8 cellular contexts compared by ENCODE assay signal in genomic region chr19:39401549-39402416, GRCh38. TPM values are rescaled to one million over a fixed set of nuclear protein-coding genes. Genes with fewer than 3 reads are reported as not detected.
A peak's percentile ranks its signal among the peaks of the same experiment; 100 is the strongest.
DNase-seq lines count a peak whose midpoint lies in the region; ATAC-seq, FAIRE-seq and TF ChIP-seq lines count a peak whose summit lies in the region.

No MANE protein-coding gene starts in this region.

- peak overlapping the region; percentile 16 to 94 for H3K9ac ChIP-seq in kidney (ENCODE audit: low read length in 2 of 2)

- FAIRE-seq in kidney (lab: Jason Lieb, UNC): no peak

- TF ChIP-seq CTCF in CD8-positive, alpha-beta T cell (IDR thresholded peaks at IDR 0.05): no peak
- TF ChIP-seq CTCF in ascending aorta (IDR thresholded peaks at IDR 0.05): no peak
- no peak for TF ChIP-seq CTCF in kidney (IDR thresholded peaks at IDR 0.05; ENCODE audit: borderline replicate concordance, extremely low read depth, insufficient read depth)

- H3K36me3 ChIP-seq in CD8-positive, alpha-beta T cell (ENCODE audit: insufficient read depth, low read length): peaks cover 6% of the 10 kb centered on the region
- H3K36me3 ChIP-seq in ascending aorta (peaks cover 0 to under 1% of the 10 kb centered on the region in 2 donors), kidney (ENCODE audit: control insufficient read depth in 1 of 2, insufficient read depth in 2 of 2, low read length in 2 of 2) (peaks cover 0 to 4% of the 10 kb centered on the region in 2 donors)

- peaks cover 79% of the 10 kb centered on the region for H3K4me1 ChIP-seq in CD8-positive, alpha-beta T cell (ENCODE audit: insufficient read depth, low read length)
- H3K4me1 ChIP-seq in ascending aorta (peaks cover 8 to 34% of the 10 kb centered on the region in 2 donors), kidney (ENCODE audit: control insufficient read depth in 1 of 2, insufficient read depth in 1 of 2, low read depth in 1 of 2, low read length in 2 of 2) (peaks cover 30 to 39% of the 10 kb centered on the region in 2 donors)

- no peaks in the 10 kb centered on the region for H3K9me3 Mint-ChIP-seq in CD8-positive, alpha-beta T cell

- H3K4me3 Mint-ChIP-seq in CD8-positive, alpha-beta T cell: peak overlapping the region; percentile 83
- peak overlapping the region; percentile 89 for H3K4me3 Mint-ChIP-seq in T-helper 17 cell

- intact Hi-C loops in CD8-positive, alpha-beta T cell (cut with DNase I, micrococcal nuclease): loop anchor here (1.0 to 10.0 kb wide), 7 partner anchors 9 to 1926 kb away; partner anchors contain the start of genes LTBP4 (in 2 of the 2), ACTMAP (in 1 of the 2), HNRNPUL1 (in 1 of the 2) and MED29 (in 1 of the 2)
- intact Hi-C loops in ascending aorta (cut with DNase I): loop anchor here (2.0 to 10.0 kb wide), 3 partner anchors 551 to 1313 kb away; partner anchors contain the start of genes COQ8B and ITPKC
- intact Hi-C loops in kidney (cut with DNase I): no loop called here

- ATAC-seq in CD8-positive, alpha-beta T cell: peak; percentile 59
- peak; percentile 1 for ATAC-seq in HG03039 (IDR thresholded peaks at IDR 0.05; ENCODE audit: unreplicated experiment)
- peak; percentile 63 for ATAC-seq in T-helper 17 cell
- no peak for ATAC-seq in GM21529 (IDR thresholded peaks at IDR 0.05; ENCODE audit: unreplicated experiment)

- H3K27me3 ChIP-seq in CD8-positive, alpha-beta T cell (ENCODE audit: insufficient read depth, low read length): no peaks in the 10 kb centered on the region
- H3K27me3 ChIP-seq in ascending aorta: no peaks in the 10 kb centered on the region

- peak; percentile 77 to 96 (median 83) for DNase-seq in CD8-positive, alpha-beta T cell
- DNase-seq in T-helper 17 cell (peak; percentile 68 to 88 (median 74)), ascending aorta (ENCODE audit: low spot score in 2 of 2) (peak; percentile 78 to 89), kidney (peak; percentile 87), ecto neural progenitor cell (ENCODE audit: low spot score) (no peak)
- DNase-seq in stimulated activated CD4-positive, alpha-beta T cell treated with anti-CD3 and anti-CD28 coated beads, Interleukin-2, amount 100 ng/mL, for 24 hours: peak; percentile 79 to 81

- H3K4me1 Mint-ChIP-seq in CD8-positive, alpha-beta T cell (ENCODE audit: low read depth): peaks cover 69% of the 10 kb centered on the region
- peaks cover 44% of the 10 kb centered on the region for H3K4me1 Mint-ChIP-seq in T-helper 17 cell

- POLR2A ChIA-PET in CD8-positive, alpha-beta T cell (lab: Charles Lee): interaction anchor here (0.7 to 4.7 kb wide), 10 partner anchors 8 to 567 kb away, joined by 3 to 52 read pairs (median 4); partner anchors contain the start of genes GMFG, MED29, PAF1 and PLEKHG2

- H3K9me3 ChIP-seq in CD8-positive, alpha-beta T cell (ENCODE audit: low read length): no peaks in the 10 kb centered on the region
- H3K9me3 ChIP-seq in T-helper 17 cell (ENCODE audit: control insufficient read depth, low read length, poor library complexity, severe bottlenecking) (no peaks in the 10 kb centered on the region), ascending aorta (no peaks in the 10 kb centered on the region), kidney (ENCODE audit: control insufficient read depth in 1 of 2, low read length in 2 of 2) (no peaks in the 10 kb centered on the region)

- peak overlapping the region; percentile 98 for H3K27ac Mint-ChIP-seq in CD8-positive, alpha-beta T cell
- H3K27ac Mint-ChIP-seq in T-helper 17 cell: peak overlapping the region; percentile 99

- CTCF ChIA-PET in CD8-positive, alpha-beta T cell (lab: Charles Lee): interaction anchor here (0.9 to 8.5 kb wide), 4 partner anchors 10 to 133 kb away, joined by 3 to 156 read pairs (median 3); partner anchors contain the start of gene PLEKHG2

- peak overlapping the region; percentile 88 for H3K27ac ChIP-seq in CD8-positive, alpha-beta T cell (ENCODE audit: low read depth, low read length)
- H3K27ac ChIP-seq in ascending aorta (peak overlapping the region; percentile 100), kidney (ENCODE audit: low read depth in 2 of 2, low read length in 2 of 2) (peak overlapping the region; percentile 97 to 99)

- peak overlapping the region; percentile 57 for H3K4me3 ChIP-seq in CD8-positive, alpha-beta T cell (ENCODE audit: low read depth, low read length)
- peak overlapping the region; percentile 11 to 78 for H3K4me3 ChIP-seq in ascending aorta
- peak overlapping the region; percentile 2 to 66 for H3K4me3 ChIP-seq in kidney (ENCODE audit: low read length in 2 of 2)

- H3K36me3 Mint-ChIP-seq in CD8-positive, alpha-beta T cell: peaks cover 13% of the 10 kb centered on the region
- H3K36me3 Mint-ChIP-seq in T-helper 17 cell (ENCODE audit: low read depth): peaks cover 3% of the 10 kb centered on the region

- no peaks in the 10 kb centered on the region for H3K27me3 Mint-ChIP-seq in CD8-positive, alpha-beta T cell (ENCODE audit: low read depth)
- H3K27me3 Mint-ChIP-seq in T-helper 17 cell: no peaks in the 10 kb centered on the region

RNA-seq across cellular contexts. Expression of gene ZFP36, which starts 4.9 kb away (rescaled TPM):
- 1,000 to 10,000 TPM; 1,672 to 1,779 TPM for total RNA-seq in CD8-positive, alpha-beta T cell
- total RNA-seq in T-helper 17 cell (1,000 to 10,000 TPM; 1,082 to 1,318 TPM), ascending aorta (1,166 TPM), kidney (132 TPM)
- polyA plus RNA-seq in kidney (ENCODE audit: insufficient read depth, low read depth, low replicate concordance): 87.9 TPM

RNA-seq across cellular contexts. Expression of gene MED29, which starts 10.6 kb away (rescaled TPM):
- total RNA-seq in CD8-positive, alpha-beta T cell: 10 to 100 TPM; 45.9 to 55.1 TPM
- total RNA-seq in T-helper 17 cell (10 to 100 TPM; 43.4 to 43.6 TPM), ascending aorta (60.8 TPM), kidney (50.4 TPM)
- polyA plus RNA-seq in kidney (ENCODE audit: insufficient read depth, low read depth, low replicate concordance): 32.4 TPM

RNA-seq across cellular contexts. Expression of gene PLEKHG2, which starts 10.7 kb away (rescaled TPM):
- 10 to 100 TPM; 54.8 to 69.0 TPM for total RNA-seq in CD8-positive, alpha-beta T cell
- 100 to 1,000 TPM; 119 to 129 TPM for total RNA-seq in T-helper 17 cell
- 52.9 TPM for total RNA-seq in ascending aorta
- 29.7 TPM for total RNA-seq in kidney
- 8.5 TPM for polyA plus RNA-seq in kidney (ENCODE audit: insufficient read depth, low read depth, low replicate concordance)

RNA-seq across cellular contexts. Expression of gene PAF1, which starts 10.9 kb away (rescaled TPM):
- total RNA-seq in CD8-positive, alpha-beta T cell: 100 to 1,000 TPM; 109 to 117 TPM
- total RNA-seq in T-helper 17 cell (100 to 1,000 TPM; 113 to 127 TPM), ascending aorta (12.7 TPM), kidney (37.1 TPM)
- polyA plus RNA-seq in kidney (ENCODE audit: insufficient read depth, low read depth, low replicate concordance): 54.0 TPM

RNA-seq across cellular contexts. Expression of gene RPS16, which starts 34.0 kb away (rescaled TPM):
- total RNA-seq in CD8-positive, alpha-beta T cell: 1,000 to 10,000 TPM; 4,439 to 4,447 TPM
- total RNA-seq in T-helper 17 cell: 1,000 to 10,000 TPM; 3,790 to 3,904 TPM
- 1,453 TPM for total RNA-seq in ascending aorta
- 1,461 TPM for total RNA-seq in kidney
- 1,965 TPM for polyA plus RNA-seq in kidney (ENCODE audit: insufficient read depth, low read depth, low replicate concordance)
